Comparison of ENCODE assay signal across 15 cellular contexts in genomic region chr6:101597711-101598110, GRCh38.
DNase-seq lines count a peak whose midpoint lies in the region; ATAC-seq and TF ChIP-seq lines count a peak whose summit lies in the region.
"Had no signal": no experiment of that assay in that cellular context is flagged by ENCODE, and none has a peak within 500 bp of the region (broad histone marks: within the 10 kb centered on the region; RNA-seq: fewer than 3 reads in every experiment).

No MANE protein-coding gene starts in this region.

- H3K4me1 ChIP-seq in SJSA1 (replicated peaks): peaks cover 14% of the 10 kb centered on the region
- H3K4me1 ChIP-seq: ascending aorta had no signal

- DNase-seq in GM04504 (ENCODE audit: low read depth) (peak; percentile 68), SJSA1 (ENCODE audit: low read depth in 1 of 2, low spot score in 2 of 2) (peak; percentile 69 to 76), fibroblast of pulmonary artery (ENCODE audit: low read depth) (peak; percentile 70), skeletal muscle cell (ENCODE audit: low read depth) (peak; percentile 22), glutamatergic neuron (no peak), coronary artery (ENCODE audit: low spot score) (no peak)
- no peak for DNase-seq in stimulated activated CD4-positive, alpha-beta T cell treated with anti-CD3 and anti-CD28 coated beads, Interleukin-2, amount 100 ng/mL, for 48 hours
- DNase-seq: activated T-cell treated with anti-CD3 and anti-CD28 coated beads, Interleukin-2, amount 50 U/mL, for 4 hours; NCI-H774; substantia nigra had no signal

- H3K4me1 Mint-ChIP-seq in glutamatergic neuron (ENCODE audit: low read depth, unreplicated experiment): no peaks in the 10 kb centered on the region
- H3K4me1 Mint-ChIP-seq: IgD-negative memory B cell had no signal

- no peak for TF ChIP-seq CTCF in fibroblast of pulmonary artery (IDR thresholded peaks at IDR 0.05; ENCODE audit: low read length, missing control alignments)
- no peak for TF ChIP-seq CTCF in glutamatergic neuron (IDR thresholded peaks at IDR 0.05; ENCODE audit: partially characterized antibody, unreplicated experiment)
- TF ChIP-seq CTCF in coronary artery (IDR thresholded peaks at IDR 0.05): no peak

- no peak overlapping the region for H3K27ac Mint-ChIP-seq in glutamatergic neuron (ENCODE audit: unreplicated experiment)
- H3K27ac Mint-ChIP-seq: IgD-negative memory B cell had no signal

- H3K4me3 Mint-ChIP-seq in glutamatergic neuron (ENCODE audit: unreplicated experiment): no peak overlapping the region
- H3K4me3 Mint-ChIP-seq: activated T-cell treated with anti-CD3 and anti-CD28 coated beads, Interleukin-2, amount 50 U/mL, for 4 hours; IgD-negative memory B cell had no signal

- H3K27me3 ChIP-seq in SJSA1 (replicated peaks): no peaks in the 10 kb centered on the region
- H3K27me3 ChIP-seq: ascending aorta had no signal

- peaks cover 4% of the 10 kb centered on the region for H3K9me3 Mint-ChIP-seq in glutamatergic neuron (ENCODE audit: unreplicated experiment)

- H3K36me3 ChIP-seq in SJSA1: no peaks in the 10 kb centered on the region
- H3K36me3 ChIP-seq: ascending aorta, HAP-1 had no signal

- no peak for ATAC-seq in GM21526 (IDR thresholded peaks at IDR 0.05; ENCODE audit: low FRiP score, unreplicated experiment)
- ATAC-seq: activated T-cell treated with anti-CD3 and anti-CD28 coated beads, Interleukin-2, amount 50 U/mL, for 4 hours; right cardiac atrium had no signal

- H3K27ac ChIP-seq in SJSA1 (peak overlapping the region; percentile 48), coronary artery (no peak overlapping the region)
- H3K27ac ChIP-seq: ascending aorta had no signal

- no peaks in the 10 kb centered on the region for H3K36me3 Mint-ChIP-seq in glutamatergic neuron (ENCODE audit: unreplicated experiment)
- H3K36me3 Mint-ChIP-seq: IgD-negative memory B cell had no signal

- no peak overlapping the region for H3K4me3 ChIP-seq in SJSA1
- H3K4me3 ChIP-seq in fibroblast of pulmonary artery (replicated peaks; ENCODE audit: low read depth, low read length): no peak overlapping the region
- H3K4me3 ChIP-seq in skeletal muscle cell (ENCODE audit: low read depth, low read length): no peak overlapping the region
- H3K4me3 ChIP-seq in coronary artery: no peak overlapping the region
- H3K4me3 ChIP-seq: ascending aorta, HAP-1 had no signal

- no peaks in the 10 kb centered on the region for H3K9me3 ChIP-seq in SJSA1 (replicated peaks)
- H3K9me3 ChIP-seq: ascending aorta had no signal

- no peaks in the 10 kb centered on the region for H3K27me3 Mint-ChIP-seq in glutamatergic neuron (ENCODE audit: unreplicated experiment)
- H3K27me3 Mint-ChIP-seq: IgD-negative memory B cell had no signal

Comparison
In these comparisons a context has a peak if more than half of its experiments do, and no peak if none do; other contexts are left out.
1. DNase-seq: peak in GM04504 (single experiment), SJSA1 (2 of 2), fibroblast of pulmonary artery (single experiment) and skeletal muscle cell (single experiment); none in glutamatergic neuron (single experiment), coronary artery (single experiment) and stimulated activated CD4-positive, alpha-beta T cell treated with anti-CD3 and anti-CD28 coated beads, Interleukin-2, amount 100 ng/mL, for 48 hours (0 of 2).